12 cellular contexts compared by ENCODE assay signal in the genomic region with DNA sequence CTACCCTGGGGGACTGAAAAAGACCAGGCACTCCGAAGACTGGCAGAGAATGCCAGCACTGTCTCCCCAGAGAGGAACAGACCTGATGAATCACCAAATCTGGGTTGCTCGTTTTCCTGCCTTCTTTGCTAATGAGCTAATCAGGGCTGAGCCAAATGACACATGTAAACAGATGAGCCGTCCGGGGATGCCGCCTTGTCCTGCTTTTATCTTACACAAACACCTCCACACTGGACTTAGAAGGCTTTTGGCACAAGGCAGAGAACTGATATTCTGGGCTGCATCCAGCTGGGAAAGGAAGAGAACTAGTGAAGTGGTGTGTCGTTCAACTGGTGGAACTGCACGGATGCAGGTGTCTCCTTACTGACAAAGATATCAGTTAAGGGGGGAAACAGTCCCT.
DNase-seq lines count a peak whose midpoint lies in the region; ATAC-seq and TF ChIP-seq lines count a peak whose summit lies in the region.
"Had no signal": no experiment of that assay in that cellular context is flagged by ENCODE, and none has a peak within 500 bp of the region (broad histone marks: within the 10 kb centered on the region; RNA-seq: fewer than 3 reads in every experiment).

No MANE protein-coding gene starts in this region.

- peak overlapping the region; percentile 38 for H3K4me3 ChIP-seq in osteoblast (ENCODE audit: insufficient read depth, low read length)

- no peaks in the 10 kb centered on the region for H4K20me1 ChIP-seq in osteoblast (ENCODE audit: insufficient read depth, low read length)

- H2AFZ ChIP-seq in osteoblast (ENCODE audit: low read length) = no peak overlapping the region

- H3K27ac Mint-ChIP-seq in endothelial cell (ENCODE audit: unreplicated experiment) = peak overlapping the region; percentile 80
- H3K27ac Mint-ChIP-seq: activated B cell treated with CpG ODN at 0.5 μM for 24 hours; activated naive CD4-positive, alpha-beta T cell treated with anti-CD3 and anti-CD28 coated beads for 36 hours; nephron had no signal

- no peak for ATAC-seq in GM19463 (IDR thresholded peaks at IDR 0.05; ENCODE audit: unreplicated experiment)

- peak overlapping the region; percentile 50 for H3K4me3 Mint-ChIP-seq in endothelial cell (ENCODE audit: unreplicated experiment)
- H3K4me3 Mint-ChIP-seq: activated B cell treated with CpG ODN at 0.5 μM for 24 hours; activated naive CD4-positive, alpha-beta T cell treated with anti-CD3 and anti-CD28 coated beads for 36 hours; nephron had no signal

- no peaks in the 10 kb centered on the region for H3K36me3 ChIP-seq in osteoblast (ENCODE audit: insufficient read depth, low read length)

- H3K9me3 ChIP-seq in osteoblast (ENCODE audit: low read depth, low read length) = no peaks in the 10 kb centered on the region

- DNase-seq in EH (ENCODE audit: low read depth) (peak; percentile 11), NCI-H82 (lab: John Stamatoyannopoulos, UW) (peak; percentile 92), endothelial cell (ENCODE audit: low spot score) (no peak), osteoblast (ENCODE audit: insufficient read length, low spot score, missing footprints) (no peak), GM10266 (ENCODE audit: extremely low spot score) (no peak), DMS79 (lab: John Stamatoyannopoulos, UW) (no peak)
- DNase-seq in stimulated activated naive CD4-positive, alpha-beta T cell (lab: John Stamatoyannopoulos, UW) = no peak
- DNase-seq: activated B cell treated with CpG ODN at 0.5 μM for 24 hours; activated naive CD4-positive, alpha-beta T cell treated with anti-CD3 and anti-CD28 coated beads for 36 hours; GF-D8 had no signal

- H3K4me1 Mint-ChIP-seq in endothelial cell (ENCODE audit: unreplicated experiment) = peaks cover 34% of the 10 kb centered on the region

- no peak overlapping the region for H3K27ac ChIP-seq in osteoblast (ENCODE audit: low read depth, low read length)

- no peaks in the 10 kb centered on the region for H3K27me3 Mint-ChIP-seq in endothelial cell (ENCODE audit: unreplicated experiment)

- H3K27me3 ChIP-seq in osteoblast (ENCODE audit: insufficient read depth, low read length) = no peaks in the 10 kb centered on the region

- no peaks in the 10 kb centered on the region for H3K79me2 ChIP-seq in osteoblast (ENCODE audit: insufficient read depth, low read length)

- peaks cover 6% of the 10 kb centered on the region for H3K4me1 ChIP-seq in osteoblast (ENCODE audit: insufficient read depth, low read length)

- H3K9me3 Mint-ChIP-seq in endothelial cell (ENCODE audit: unreplicated experiment) = no peaks in the 10 kb centered on the region

- H3K4me2 ChIP-seq in osteoblast (ENCODE audit: insufficient read depth, low read length) = peak overlapping the region; percentile 68

- TF ChIP-seq CTCF in endothelial cell (IDR thresholded peaks at IDR 0.05; ENCODE audit: unreplicated experiment) (no peak), osteoblast (IDR thresholded peaks at IDR 0.05; ENCODE audit: extremely low read depth, low read depth, low read length) (no peak), GM10266 (IDR thresholded peaks at IDR 0.05; ENCODE audit: control insufficient read depth, insufficient read depth, low read depth, missing control alignments) (no peak)

- H3K36me3 Mint-ChIP-seq in endothelial cell (ENCODE audit: low read depth, unreplicated experiment) = peaks cover 3% of the 10 kb centered on the region

Comparison
In these comparisons a context has a peak if more than half of its experiments do, and no peak if none do; other contexts are left out.
1. DNase-seq: peak in EH (single experiment) and NCI-H82 (single experiment); none in endothelial cell (single experiment), osteoblast (single experiment), stimulated activated naive CD4-positive, alpha-beta T cell (0 of 6), GM10266 (single experiment) and DMS79 (single experiment).